ENCODE assay signal across 13 cellular contexts in genomic region chr13:22162889-22163288, GRCh38.
DNase-seq lines count a peak whose midpoint lies in the region; ATAC-seq, FAIRE-seq and TF ChIP-seq lines count a peak whose summit lies in the region.
"Had no signal": no experiment of that assay in that cellular context is flagged by ENCODE, and none has a peak within 500 bp of the region (broad histone marks: within the 10 kb centered on the region; RNA-seq: fewer than 3 reads in every experiment).

No MANE protein-coding gene starts in this region.

- peaks cover 4% of the 10 kb centered on the region for H3K27me3 Mint-ChIP-seq in activated CD4-positive, alpha-beta T cell treated with anti-CD3 and anti-CD28 coated beads, Interleukin-2, amount 10 ng/mL, durations not matched to agents 7 days and 5 days
- no peaks in the 10 kb centered on the region for H3K27me3 Mint-ChIP-seq in T-helper 17 cell

- peak; percentile 36 for ATAC-seq in HG02852 (IDR thresholded peaks at IDR 0.05; ENCODE audit: unreplicated experiment)
- ATAC-seq in T-helper 17 cell = no peak
- no peak for ATAC-seq in pancreas

- H3K9me3 ChIP-seq in T-helper 17 cell (ENCODE audit: control insufficient read depth, low read length, poor library complexity, severe bottlenecking) = peaks cover 2% of the 10 kb centered on the region
- H3K9me3 ChIP-seq in pancreas = no peaks in the 10 kb centered on the region
- peaks cover 0 to 6% (median 0%) of the 10 kb centered on the region in 3 donors for H3K9me3 ChIP-seq in adrenal gland (replicated peaks in 1 of 3)

- H3K4me3 Mint-ChIP-seq in activated CD4-positive, alpha-beta T cell treated with anti-CD3 and anti-CD28 coated beads, Interleukin-2, amount 10 ng/mL, durations not matched to agents 7 days and 5 days = peak overlapping the region; percentile 18
- H3K4me3 Mint-ChIP-seq in T-helper 17 cell = peak overlapping the region; percentile 88

- TF ChIP-seq POLR2A in adrenal gland (IDR thresholded peaks at IDR 0.05) = no peak

- no peaks in the 10 kb centered on the region for H3K36me3 Mint-ChIP-seq in activated CD4-positive, alpha-beta T cell treated with anti-CD3 and anti-CD28 coated beads, Interleukin-2, amount 10 ng/mL, durations not matched to agents 7 days and 5 days (ENCODE audit: low read depth)
- no peaks in the 10 kb centered on the region for H3K36me3 Mint-ChIP-seq in T-helper 17 cell (ENCODE audit: low read depth)

- 68 to 88% methylated on average over 1 of the region's 1 CpG for WGBS in pancreas, 2 donors
- WGBS in adrenal gland, 4 donors = 50 to 67% (median 57%) methylated on average over 1 of the region's 1 CpG

- CTCF ChIA-PET in activated CD4-positive, alpha-beta T cell treated with anti-CD3 and anti-CD28 coated beads, Interleukin-2, amount 10 ng/mL, durations not matched to agents 7 days and 5 days (lab: Charles Lee) = no interaction called here
- CTCF ChIA-PET in RWPE1 (lab: Yijun Ruan, JAX) = no interaction called here

- no peak overlapping the region for H3K27ac ChIP-seq in pancreas
- no peak overlapping the region for H3K27ac ChIP-seq in adrenal gland
- H3K27ac ChIP-seq in RWPE1 = no peak overlapping the region

- H3K9me3 Mint-ChIP-seq in activated CD4-positive, alpha-beta T cell treated with anti-CD3 and anti-CD28 coated beads, Interleukin-2, amount 10 ng/mL, durations not matched to agents 7 days and 5 days = peaks cover 6% of the 10 kb centered on the region

- H3K27ac Mint-ChIP-seq in activated CD4-positive, alpha-beta T cell treated with anti-CD3 and anti-CD28 coated beads, Interleukin-2, amount 10 ng/mL, durations not matched to agents 7 days and 5 days = no peak overlapping the region
- H3K27ac Mint-ChIP-seq in T-helper 17 cell = peak overlapping the region; percentile 90

- POLR2A ChIA-PET in activated CD4-positive, alpha-beta T cell treated with anti-CD3 and anti-CD28 coated beads, Interleukin-2, amount 10 ng/mL, durations not matched to agents 7 days and 5 days (lab: Charles Lee) = no interaction called here
- POLR2A ChIA-PET in RWPE1 (lab: Yijun Ruan, JAX; ENCODE audit: low non-redundant PET) = no interaction called here

- no peaks in the 10 kb centered on the region for H3K27me3 ChIP-seq in pancreas
- no peaks in the 10 kb centered on the region for H3K27me3 ChIP-seq in adrenal gland

- no peak overlapping the region for H3K4me3 ChIP-seq in pancreas
- H3K4me3 ChIP-seq in adrenal gland = no peak overlapping the region

- H3K4me1 Mint-ChIP-seq in activated CD4-positive, alpha-beta T cell treated with anti-CD3 and anti-CD28 coated beads, Interleukin-2, amount 10 ng/mL, durations not matched to agents 7 days and 5 days = peaks cover 16% of the 10 kb centered on the region
- peaks cover 34% of the 10 kb centered on the region for H3K4me1 Mint-ChIP-seq in T-helper 17 cell

- H3K36me3 ChIP-seq in pancreas (no peaks in the 10 kb centered on the region), adrenal gland (replicated peaks in 1 of 2) (no peaks in the 10 kb centered on the region)

- H3K4me1 ChIP-seq in pancreas (no peaks in the 10 kb centered on the region), adrenal gland (replicated peaks in 1 of 2) (peaks cover 0 to 4% of the 10 kb centered on the region in 2 donors)

- intact Hi-C loops in pancreas (cut with DNase I) (no loop called here), adrenal gland (cut with DNase I) (no loop called here)

- DNase-seq in activated CD4-positive, alpha-beta T cell treated with anti-CD3 and anti-CD28 coated beads, Interleukin-2, amount 10 ng/mL, durations not matched to agents 7 days and 5 days = no peak
- no peak for DNase-seq in activated CD4-positive, alpha-beta T cell treated with anti-CD3 and anti-CD28 coated beads for 4 hours
- DNase-seq in T-helper 17 cell (no peak), pancreas (no peak), GM19238 (ENCODE audit: insufficient read length, low spot score) (no peak), adrenal gland (no peak), RWPE1 (ENCODE audit: low spot score) (no peak)
- DNase-seq: ACHN; activated naive CD4-positive, alpha-beta T cell treated with Interleukin-2 at 50 U/mL for 16 hours; effector CD8-positive, alpha-beta T cell; NCI-H1436 had no signal

- TF ChIP-seq CTCF in pancreas (IDR thresholded peaks at IDR 0.05) (no peak), adrenal gland (IDR thresholded peaks at IDR 0.05) (no peak), RWPE1 (conservative IDR thresholded peaks at IDR 0.05; ENCODE audit: low read depth) (no peak)

- FAIRE-seq in pancreas (lab: Jason Lieb, UNC) = peak; percentile 37
- FAIRE-seq: TTC549 had no signal
